8 cellular contexts compared by ENCODE assay signal in genomic region chr9:121634800-121635261, GRCh38. TPM values are rescaled to one million over a fixed set of nuclear protein-coding genes. Genes with fewer than 3 reads are reported as not detected.
DNase-seq lines count a peak whose midpoint lies in the region; ATAC-seq and TF ChIP-seq lines count a peak whose summit lies in the region.

No MANE protein-coding gene starts in this region.

- peaks cover 3% of the 10 kb centered on the region for H3K4me1 ChIP-seq in RWPE2 (ENCODE audit: insufficient read depth, poor library complexity, severe bottlenecking)

- H3K9me3 ChIP-seq in RWPE2 (ENCODE audit: severe bottlenecking): no peaks in the 10 kb centered on the region

- no peak overlapping the region for H3K4me3 ChIP-seq in RWPE2 (ENCODE audit: severe bottlenecking)

- H3K4me1 Mint-ChIP-seq in glutamatergic neuron (ENCODE audit: low read depth, unreplicated experiment): peaks cover 12% of the 10 kb centered on the region

- no peak overlapping the region for H3K27ac ChIP-seq in RWPE2 (ENCODE audit: poor library complexity, severe bottlenecking)

- H3K27me3 ChIP-seq in RWPE2 (ENCODE audit: insufficient read depth, poor library complexity, severe bottlenecking): no peaks in the 10 kb centered on the region

- H3K4me3 Mint-ChIP-seq in glutamatergic neuron (ENCODE audit: unreplicated experiment): no peak overlapping the region

- H3K9me3 Mint-ChIP-seq in glutamatergic neuron (ENCODE audit: unreplicated experiment): peaks cover 4% of the 10 kb centered on the region

- no peaks in the 10 kb centered on the region for H3K36me3 ChIP-seq in RWPE2 (ENCODE audit: low read depth)

- no peaks in the 10 kb centered on the region for H3K36me3 Mint-ChIP-seq in glutamatergic neuron (ENCODE audit: unreplicated experiment)

- no peak overlapping the region for H3K27ac Mint-ChIP-seq in glutamatergic neuron (ENCODE audit: unreplicated experiment)

- peaks cover 9% of the 10 kb centered on the region for H3K27me3 Mint-ChIP-seq in glutamatergic neuron (ENCODE audit: unreplicated experiment)

- TF ChIP-seq CTCF in RWPE2 (IDR thresholded peaks at IDR 0.05; ENCODE audit: poor library complexity, severe bottlenecking): peak; percentile 49
- TF ChIP-seq CTCF in glutamatergic neuron (IDR thresholded peaks at IDR 0.05; ENCODE audit: partially characterized antibody, unreplicated experiment): peak; percentile 43

- ATAC-seq in GM18498 (IDR thresholded peaks at IDR 0.05; ENCODE audit: unreplicated experiment) (peak; percentile 15), RWPE2 (ENCODE audit: low read depth) (peak; percentile 29; the same call in 1 of the 3 replicates), HG03095 (IDR thresholded peaks at IDR 0.05; ENCODE audit: unreplicated experiment) (no peak), GM19023 (IDR thresholded peaks at IDR 0.05; ENCODE audit: unreplicated experiment) (no peak)

- DNase-seq in RWPE2 (ENCODE audit: low spot score) (no peak), glutamatergic neuron (peak; percentile 77), GOT3 (lab: John Stamatoyannopoulos, UW) (no peak), activated gamma-delta T cell (lab: John Stamatoyannopoulos, UW) (no peak)
- peak; percentile 28 for DNase-seq in stimulated activated CD8-positive, alpha-beta memory T cell treated with anti-CD3 and anti-CD28 coated beads, Interleukin-4, amount 100 ng/mL, for 48 hours

RNA-seq across cellular contexts. Expression of gene DAB2IP, which starts 16.6 kb away (rescaled TPM):
- total RNA-seq in glutamatergic neuron (ENCODE audit: unreplicated experiment): 32.9 TPM

Comparison
In these comparisons a context has a peak if more than half of its experiments do, and no peak if none do; other contexts are left out.
1. ATAC-seq: peak in GM18498 (single experiment) and RWPE2 (single experiment); none in HG03095 (single experiment) and GM19023 (single experiment).
2. DNase-seq: peak in glutamatergic neuron (single experiment) and stimulated activated CD8-positive, alpha-beta memory T cell treated with anti-CD3 and anti-CD28 coated beads, Interleukin-4, amount 100 ng/mL, for 48 hours (single experiment); none in RWPE2 (single experiment), GOT3 (single experiment) and activated gamma-delta T cell (single experiment).